3 cellular contexts compared by ENCODE assay signal in the genomic region with DNA sequence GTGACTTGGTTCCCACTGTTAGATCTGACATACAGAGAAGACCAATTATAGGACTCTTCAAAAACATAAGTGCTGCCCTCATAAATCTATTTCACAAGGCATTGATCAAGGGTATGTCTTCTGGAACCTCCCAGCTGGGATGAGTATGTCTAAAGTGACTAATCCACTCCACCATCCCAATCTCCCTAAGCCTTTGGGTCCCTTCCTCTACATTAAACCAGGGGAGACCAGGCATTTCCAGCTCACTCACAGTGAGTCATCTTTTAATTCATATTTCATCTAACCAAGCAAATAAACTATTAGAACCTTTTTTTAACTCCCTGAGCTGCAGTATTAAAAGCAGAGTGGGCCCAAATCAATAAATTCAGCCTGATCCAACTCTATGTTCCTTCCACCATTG. TPM values are rescaled to one million over a fixed set of nuclear protein-coding genes. Genes with fewer than 3 reads are reported as not detected.
"Had no signal": no experiment of that assay in that cellular context is flagged by ENCODE, and none has a peak within 500 bp of the region (broad histone marks: within the 10 kb centered on the region; RNA-seq: fewer than 3 reads in every experiment).

No MANE protein-coding gene starts in this region.

RNA-seq across cellular contexts. Expression of a gene that starts 11.7 kb away (rescaled TPM):
- total RNA-seq: left lobe of liver; lung microvascular endothelial cell; naive thymus-derived CD8-positive, alpha-beta T cell had no signal
